In genomic region chr3:42581709-42582473, GRCh38 we compare ENCODE assay signal across 8 cellular contexts. TPM values are rescaled to one million over a fixed set of nuclear protein-coding genes. Genes with fewer than 3 reads are reported as not detected.
DNase-seq lines count a peak whose midpoint lies in the region; ATAC-seq and TF ChIP-seq lines count a peak whose summit lies in the region.

Gene SEC22C, minus strand, starts transcription at chr3:42581967. Its CDS starts 12,921 bp downstream, at chr3:42569046.

- peak within 1 kb of the TSS; percentile 83 for H3K4me3 Mint-ChIP-seq in WTC11

- H3K27me3 Mint-ChIP-seq in WTC11 (ENCODE audit: low read depth) = no peaks in the 10 kb centered on the region

- H3K4me1 Mint-ChIP-seq in WTC11 = peaks cover 41% of the 10 kb centered on the region

- CTCF ChIA-PET in AG04450 (lab: Charles Lee) = interaction anchor here (0.6 to 1.7 kb wide), 7 partner anchors 8 to 433 kb away, joined by 3 to 15 read pairs (median 3); partner anchors contain the start of gene SS18L2
- CTCF ChIA-PET in WTC11 (lab: Charles Lee) = interaction anchor here (0.7 to 2.7 kb wide), 13 partner anchors 9 to 391 kb away, joined by 3 to 17 read pairs (median 4); partner anchors contain the start of genes NKTR and SS18L2

- no peaks in the 10 kb centered on the region for H3K9me3 ChIP-seq in AG04450 (ENCODE audit: control insufficient read depth, insufficient read depth, low read length)

- DNase-seq in AG04450 (ENCODE audit: low read depth, low spot score) (peak; percentile 59), NCI-H2227 treated with DMSO at 0.1 percent for 48 hours (lab: John Stamatoyannopoulos, UW) (peak; percentile 81), WTC11 (ENCODE audit: low spot score) (peak; percentile 98), cardiac fibroblast (ENCODE audit: low read depth in 2 of 2) (peak; percentile 92 to 93), inferior parietal cortex (ENCODE audit: extremely low spot score) (peak; percentile 88)
- peak; percentile 91 to 94 for DNase-seq in stimulated activated CD4-positive, alpha-beta T cell treated with anti-CD3 and anti-CD28 coated beads, Interleukin-12 subunit alpha, Interleukin-12 subunit beta, amount 100 ng/mL, for 24 hours (ENCODE audit: low read depth in 2 of 2)

- no peaks in the 10 kb centered on the region for H3K27me3 ChIP-seq in AG04450 (ENCODE audit: control insufficient read depth, insufficient read depth, low read length)

- POLR2A ChIA-PET in AG04450 (lab: Yijun Ruan, JAX) (interaction anchor here (1.2 to 3.2 kb wide), 2 partner anchors 9 to 19 kb away, joined by 3 to 11 read pairs; partner anchors contain the start of genes NKTR and SS18L2), WTC11 (lab: Charles Lee) (interaction anchor here (0.6 to 3.2 kb wide), 8 partner anchors 9 to 174 kb away, joined by 3 to 19 read pairs (median 4); partner anchors contain the start of genes NKTR and SS18L2)

- H3K27ac ChIP-seq in AG04450 (ENCODE audit: low read depth, low read length) = peak within 1 kb of the TSS; percentile 62

- H3K4me3 ChIP-seq in AG04450 (ENCODE audit: low read depth, low read length) (peak within 1 kb of the TSS; percentile 78), cardiac fibroblast (replicated peaks in 1 of 2; ENCODE audit: low read depth in 2 of 2, low read length in 2 of 2) (peak within 1 kb of the TSS; percentile 78)

- H3K9me3 Mint-ChIP-seq in WTC11 = peaks cover 4% of the 10 kb centered on the region; the same call in 1 of the 2 replicates

- ATAC-seq in GM18870 (IDR thresholded peaks at IDR 0.05; ENCODE audit: unreplicated experiment) (peak; percentile 79), HG03135 (IDR thresholded peaks at IDR 0.05; ENCODE audit: unreplicated experiment) (peak; percentile 92), WTC11 (peak; percentile 95)

- TF ChIP-seq CTCF in AG04450 (IDR thresholded peaks at IDR 0.05; ENCODE audit: low read depth, low read length) (0 out of 2 replicates have a peak, but pooled peaks have one; percentile 19), WTC11 (IDR thresholded peaks at IDR 0.05) (no peak), cardiac fibroblast (IDR thresholded peaks at IDR 0.05; ENCODE audit: low read depth, low read length) (no peak)

- peak within 1 kb of the TSS; percentile 92 for H3K27ac Mint-ChIP-seq in WTC11

- peaks cover 14% of the 10 kb centered on the region for H3K36me3 Mint-ChIP-seq in WTC11

TF ChIP-seq in WTC11, 78 proteins besides CTCF, POLR2A, EP300 and RAD21 (continues in another document):
- TF ChIP-seq ZNF281 (CRISPR knock-in tag; IDR thresholded peaks at IDR 0.05) (no peak), NR3C1 (CRISPR knock-in tag; conservative IDR thresholded peaks at IDR 0.05; ENCODE audit: low read depth) (no peak), MAX (CRISPR knock-in tag; IDR thresholded peaks at IDR 0.05) (peak; percentile 80), ZNF532 (CRISPR knock-in tag; IDR thresholded peaks at IDR 0.05; ENCODE audit: borderline replicate concordance) (no peak), ZBTB43 (CRISPR knock-in tag; IDR thresholded peaks at IDR 0.05) (no peak), TP53 (CRISPR knock-in tag; IDR thresholded peaks at IDR 0.05) (no peak), GABPB1 (CRISPR knock-in tag; IDR thresholded peaks at IDR 0.05) (peak; percentile 50; the same call in 1 of the 2 replicates), ZNF138 (CRISPR knock-in tag; conservative IDR thresholded peaks at IDR 0.05) (no peak), SMAD3 (CRISPR knock-in tag; IDR thresholded peaks at IDR 0.05; ENCODE audit: borderline replicate concordance) (0 out of 2 replicates have a peak, but pooled peaks have one; percentile 30), E2F5 (CRISPR knock-in tag; IDR thresholded peaks at IDR 0.05) (peak; percentile 98), TEAD4 (CRISPR knock-in tag; IDR thresholded peaks at IDR 0.05) (no peak), ZNF512 (CRISPR knock-in tag; IDR thresholded peaks at IDR 0.05; ENCODE audit: borderline replicate concordance) (no peak), ELF4 (CRISPR knock-in tag; IDR thresholded peaks at IDR 0.05; ENCODE audit: low read depth) (no peak)

RNA-seq across cellular contexts. Expression of gene SEC22C, which starts in this region (rescaled TPM):
- 32.3 and 33.0 TPM in 2 replicates for polyA plus RNA-seq in AG04450 (2011; rRNA removed)
- 18.1 and 19.2 TPM in 2 replicates for polyA minus RNA-seq in AG04450 (2011; rRNA and poly(A)+ RNA removed)
- total RNA-seq in WTC11 (2021) = 35.2 to 37.0 TPM (median 37.0 TPM) in 3 replicates

Comparison
In these comparisons a context has a peak if more than half of its experiments do, and no peak if none do; other contexts are left out.
1. Peak in every context shown above with its lines: DNase-seq, ATAC-seq, H3K4me3 ChIP-seq and H3K27ac ChIP-seq.